Comparison of ENCODE assay signal across 1 cellular context in the genomic region with DNA sequence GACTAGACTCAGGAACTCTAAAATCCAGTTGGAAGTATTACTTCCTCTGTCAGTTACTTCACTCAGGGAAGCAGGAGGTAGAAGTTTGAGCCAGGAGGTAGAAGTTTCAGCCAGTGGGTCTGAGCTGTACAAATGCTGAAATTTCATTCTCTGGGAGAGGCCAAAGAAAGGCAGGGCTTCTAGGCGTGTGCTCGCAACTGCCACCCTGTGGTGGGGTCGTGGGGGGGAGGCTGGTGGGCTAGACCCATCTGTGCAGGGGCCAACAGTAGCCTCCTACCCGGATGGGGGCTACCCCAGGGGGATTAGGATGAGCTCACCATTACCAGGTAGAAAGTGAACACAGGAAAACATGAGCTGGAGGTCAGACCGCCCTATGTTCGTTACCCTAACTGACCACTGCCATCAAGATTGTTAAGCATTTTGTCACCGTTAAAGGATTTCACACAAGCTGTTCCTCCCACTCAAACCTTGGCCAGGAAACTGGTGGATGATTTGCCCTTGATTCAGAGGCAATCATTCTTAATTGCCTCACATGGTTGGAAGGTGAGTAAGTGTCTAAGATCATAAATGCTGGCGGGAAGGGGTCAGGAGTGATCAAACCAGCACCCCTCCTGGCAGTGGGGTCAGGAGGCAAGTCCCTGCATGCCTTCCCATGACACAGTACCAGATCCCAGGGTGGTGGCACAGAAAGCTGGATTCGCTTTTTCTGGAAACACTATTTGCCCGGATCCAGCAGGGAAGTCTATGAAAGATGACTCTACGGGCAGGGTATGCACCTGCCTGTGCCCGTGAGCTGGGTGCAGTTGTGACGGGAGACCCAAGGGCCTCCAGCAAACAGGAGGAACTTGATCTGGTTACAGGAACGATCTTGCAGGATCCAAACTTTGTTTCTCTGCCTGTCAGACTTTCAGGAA.
TF ChIP-seq lines count a peak whose summit lies in the region.

No MANE protein-coding gene starts in this region.

TF ChIP-seq in HEK293, 187 proteins besides CTCF, POLR2A, EP300 and RAD21 (continued from another document and continues in another):
- TF ChIP-seq, protein P1, sequence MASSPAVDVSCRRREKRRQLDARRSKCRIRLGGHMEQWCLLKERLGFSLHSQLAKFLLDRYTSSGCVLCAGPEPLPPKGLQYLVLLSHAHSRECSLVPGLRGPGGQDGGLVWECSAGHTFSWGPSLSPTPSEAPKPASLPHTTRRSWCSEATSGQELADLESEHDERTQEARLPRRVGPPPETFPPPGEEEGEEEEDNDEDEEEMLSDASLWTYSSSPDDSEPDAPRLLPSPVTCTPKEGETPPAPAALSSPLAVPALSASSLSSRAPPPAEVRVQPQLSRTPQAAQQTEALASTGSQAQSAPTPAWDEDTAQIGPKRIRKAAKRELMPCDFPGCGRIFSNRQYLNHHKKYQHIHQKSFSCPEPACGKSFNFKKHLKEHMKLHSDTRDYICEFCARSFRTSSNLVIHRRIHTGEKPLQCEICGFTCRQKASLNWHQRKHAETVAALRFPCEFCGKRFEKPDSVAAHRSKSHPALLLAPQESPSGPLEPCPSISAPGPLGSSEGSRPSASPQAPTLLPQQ (tag by site-specific recombination; IDR thresholded peaks at IDR 0.05) = peak; percentile 49; the same call in 1 of the 2 replicates
- TF ChIP-seq, protein P2, sequence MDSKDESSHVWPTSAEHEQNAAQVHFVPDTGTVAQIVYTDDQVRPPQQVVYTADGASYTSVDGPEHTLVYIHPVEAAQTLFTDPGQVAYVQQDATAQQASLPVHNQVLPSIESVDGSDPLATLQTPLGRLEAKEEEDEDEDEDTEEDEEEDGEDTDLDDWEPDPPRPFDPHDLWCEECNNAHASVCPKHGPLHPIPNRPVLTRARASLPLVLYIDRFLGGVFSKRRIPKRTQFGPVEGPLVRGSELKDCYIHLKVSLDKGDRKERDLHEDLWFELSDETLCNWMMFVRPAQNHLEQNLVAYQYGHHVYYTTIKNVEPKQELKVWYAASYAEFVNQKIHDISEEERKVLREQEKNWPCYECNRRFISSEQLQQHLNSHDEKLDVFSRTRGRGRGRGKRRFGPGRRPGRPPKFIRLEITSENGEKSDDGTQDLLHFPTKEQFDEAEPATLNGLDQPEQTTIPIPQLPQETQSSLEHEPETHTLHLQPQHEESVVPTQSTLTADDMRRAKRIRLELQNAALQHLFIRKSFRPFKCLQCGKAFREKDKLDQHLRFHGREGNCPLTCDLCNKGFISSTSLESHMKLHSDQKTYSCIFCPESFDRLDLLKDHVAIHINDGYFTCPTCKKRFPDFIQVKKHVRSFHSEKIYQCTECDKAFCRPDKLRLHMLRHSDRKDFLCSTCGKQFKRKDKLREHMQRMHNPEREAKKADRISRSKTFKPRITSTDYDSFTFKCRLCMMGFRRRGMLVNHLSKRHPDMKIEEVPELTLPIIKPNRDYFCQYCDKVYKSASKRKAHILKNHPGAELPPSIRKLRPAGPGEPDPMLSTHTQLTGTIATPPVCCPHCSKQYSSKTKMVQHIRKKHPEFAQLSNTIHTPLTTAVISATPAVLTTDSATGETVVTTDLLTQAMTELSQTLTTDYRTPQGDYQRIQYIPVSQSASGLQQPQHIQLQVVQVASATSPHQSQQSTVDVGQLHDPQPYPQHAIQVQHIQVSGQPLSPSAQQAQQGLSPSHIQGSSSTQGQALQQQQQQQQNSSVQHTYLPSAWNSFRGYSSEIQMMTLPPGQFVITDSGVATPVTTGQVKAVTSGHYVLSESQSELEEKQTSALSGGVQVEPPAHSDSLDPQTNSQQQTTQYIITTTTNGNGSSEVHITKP (tag by site-specific recombination; IDR thresholded peaks at IDR 0.05) = peak; percentile 95
- TF ChIP-seq SETDB1 (IDR thresholded peaks at IDR 0.05; ENCODE audit: insufficient read length, low read length) = no peak
- no peak for TF ChIP-seq ZNF311 (tag by site-specific recombination; IDR thresholded peaks at IDR 0.05; ENCODE audit: borderline replicate concordance)
- no peak for TF ChIP-seq ZFP41 (tag by site-specific recombination; IDR thresholded peaks at IDR 0.05; ENCODE audit: borderline replicate concordance)
- peak; percentile 75; the same call in 1 of the 2 replicates for TF ChIP-seq GFI1B (tag by site-specific recombination; IDR thresholded peaks at IDR 0.05)
- TF ChIP-seq ZNF2 (tag by site-specific recombination; IDR thresholded peaks at IDR 0.05) = no peak
- no peak for TF ChIP-seq ZNF510 (tag by site-specific recombination; IDR thresholded peaks at IDR 0.05; ENCODE audit: insufficient replicate concordance)
- TF ChIP-seq ZBTB26 (tag by site-specific recombination; optimal IDR thresholded peaks at IDR 0.05) = no peak
- no peak for TF ChIP-seq ZNF211 (tag by site-specific recombination; IDR thresholded peaks at IDR 0.05; ENCODE audit: low read depth)
- 0 out of 2 replicates have a peak, but pooled peaks have one; percentile 24 for TF ChIP-seq ZNF585B (tag by site-specific recombination; IDR thresholded peaks at IDR 0.05)
- no peak for TF ChIP-seq ZNF248 (tag by site-specific recombination; IDR thresholded peaks at IDR 0.05)
- TF ChIP-seq ZNF19 (tag by site-specific recombination; IDR thresholded peaks at IDR 0.05; ENCODE audit: low read depth) = no peak
- TF ChIP-seq ZNF785 (tag by site-specific recombination; IDR thresholded peaks at IDR 0.05) = no peak
- no peak for TF ChIP-seq KLF1 (tag by site-specific recombination; IDR thresholded peaks at IDR 0.05)
- no peak for TF ChIP-seq ZNF776 (tag by site-specific recombination; IDR thresholded peaks at IDR 0.05; ENCODE audit: borderline replicate concordance)
- no peak for TF ChIP-seq GLI4 (tag by site-specific recombination; IDR thresholded peaks at IDR 0.05)
- TF ChIP-seq KLF16 (tag by site-specific recombination; IDR thresholded peaks at IDR 0.05) = no peak
- peak; percentile 79 for TF ChIP-seq ZNF660 (tag by site-specific recombination; IDR thresholded peaks at IDR 0.05)
- no peak for TF ChIP-seq ZNF623 (tag by site-specific recombination; IDR thresholded peaks at IDR 0.05)
- TF ChIP-seq, protein P3, sequence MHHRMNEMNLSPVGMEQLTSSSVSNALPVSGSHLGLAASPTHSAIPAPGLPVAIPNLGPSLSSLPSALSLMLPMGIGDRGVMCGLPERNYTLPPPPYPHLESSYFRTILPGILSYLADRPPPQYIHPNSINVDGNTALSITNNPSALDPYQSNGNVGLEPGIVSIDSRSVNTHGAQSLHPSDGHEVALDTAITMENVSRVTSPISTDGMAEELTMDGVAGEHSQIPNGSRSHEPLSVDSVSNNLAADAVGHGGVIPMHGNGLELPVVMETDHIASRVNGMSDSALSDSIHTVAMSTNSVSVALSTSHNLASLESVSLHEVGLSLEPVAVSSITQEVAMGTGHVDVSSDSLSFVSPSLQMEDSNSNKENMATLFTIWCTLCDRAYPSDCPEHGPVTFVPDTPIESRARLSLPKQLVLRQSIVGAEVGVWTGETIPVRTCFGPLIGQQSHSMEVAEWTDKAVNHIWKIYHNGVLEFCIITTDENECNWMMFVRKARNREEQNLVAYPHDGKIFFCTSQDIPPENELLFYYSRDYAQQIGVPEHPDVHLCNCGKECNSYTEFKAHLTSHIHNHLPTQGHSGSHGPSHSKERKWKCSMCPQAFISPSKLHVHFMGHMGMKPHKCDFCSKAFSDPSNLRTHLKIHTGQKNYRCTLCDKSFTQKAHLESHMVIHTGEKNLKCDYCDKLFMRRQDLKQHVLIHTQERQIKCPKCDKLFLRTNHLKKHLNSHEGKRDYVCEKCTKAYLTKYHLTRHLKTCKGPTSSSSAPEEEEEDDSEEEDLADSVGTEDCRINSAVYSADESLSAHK (tag by site-specific recombination; IDR thresholded peaks at IDR 0.05) = no peak
- no peak for TF ChIP-seq ZNF654 (tag by site-specific recombination; IDR thresholded peaks at IDR 0.05; ENCODE audit: low read depth)
- no peak for TF ChIP-seq ZNF777 (tag by site-specific recombination; IDR thresholded peaks at IDR 0.05; ENCODE audit: borderline replicate concordance)
- no peak for TF ChIP-seq ZSCAN16 (tag by site-specific recombination; IDR thresholded peaks at IDR 0.05)
- no peak for TF ChIP-seq ZNF704 (tag by site-specific recombination; IDR thresholded peaks at IDR 0.05)
- TF ChIP-seq, protein P4, sequence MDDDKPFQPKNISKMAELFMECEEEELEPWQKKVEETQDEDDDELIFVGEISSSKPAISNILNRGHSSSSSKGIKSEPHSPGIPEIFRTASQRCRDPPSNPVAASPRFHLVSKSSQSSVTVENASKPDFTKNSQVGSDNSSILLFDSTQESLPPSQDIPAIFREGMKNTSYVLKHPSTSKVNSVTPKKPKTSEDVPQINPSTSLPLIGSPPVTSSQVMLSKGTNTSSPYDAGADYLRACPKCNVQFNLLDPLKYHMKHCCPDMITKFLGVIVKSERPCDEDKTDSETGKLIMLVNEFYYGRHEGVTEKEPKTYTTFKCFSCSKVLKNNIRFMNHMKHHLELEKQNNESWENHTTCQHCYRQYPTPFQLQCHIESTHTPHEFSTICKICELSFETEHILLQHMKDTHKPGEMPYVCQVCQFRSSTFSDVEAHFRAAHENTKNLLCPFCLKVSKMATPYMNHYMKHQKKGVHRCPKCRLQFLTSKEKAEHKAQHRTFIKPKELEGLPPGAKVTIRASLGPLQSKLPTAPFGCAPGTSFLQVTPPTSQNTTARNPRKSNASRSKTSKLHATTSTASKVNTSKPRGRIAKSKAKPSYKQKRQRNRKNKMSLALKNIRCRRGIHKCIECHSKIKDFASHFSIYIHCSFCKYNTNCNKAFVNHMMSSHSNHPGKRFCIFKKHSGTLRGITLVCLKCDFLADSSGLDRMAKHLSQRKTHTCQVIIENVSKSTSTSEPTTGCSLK (tag by site-specific recombination; IDR thresholded peaks at IDR 0.05) = no peak
- no peak for TF ChIP-seq ZNF184 (tag by site-specific recombination; IDR thresholded peaks at IDR 0.05)
- TF ChIP-seq ZNF146 (tag by site-specific recombination; IDR thresholded peaks at IDR 0.05) = no peak
- TF ChIP-seq, protein P5, sequence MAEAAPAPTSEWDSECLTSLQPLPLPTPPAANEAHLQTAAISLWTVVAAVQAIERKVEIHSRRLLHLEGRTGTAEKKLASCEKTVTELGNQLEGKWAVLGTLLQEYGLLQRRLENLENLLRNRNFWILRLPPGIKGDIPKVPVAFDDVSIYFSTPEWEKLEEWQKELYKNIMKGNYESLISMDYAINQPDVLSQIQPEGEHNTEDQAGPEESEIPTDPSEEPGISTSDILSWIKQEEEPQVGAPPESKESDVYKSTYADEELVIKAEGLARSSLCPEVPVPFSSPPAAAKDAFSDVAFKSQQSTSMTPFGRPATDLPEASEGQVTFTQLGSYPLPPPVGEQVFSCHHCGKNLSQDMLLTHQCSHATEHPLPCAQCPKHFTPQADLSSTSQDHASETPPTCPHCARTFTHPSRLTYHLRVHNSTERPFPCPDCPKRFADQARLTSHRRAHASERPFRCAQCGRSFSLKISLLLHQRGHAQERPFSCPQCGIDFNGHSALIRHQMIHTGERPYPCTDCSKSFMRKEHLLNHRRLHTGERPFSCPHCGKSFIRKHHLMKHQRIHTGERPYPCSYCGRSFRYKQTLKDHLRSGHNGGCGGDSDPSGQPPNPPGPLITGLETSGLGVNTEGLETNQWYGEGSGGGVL (tag by site-specific recombination; IDR thresholded peaks at IDR 0.05) = peak; percentile 50; the same call in 1 of the 2 replicates
- peak; percentile 19; the same call in 1 of the 2 replicates for TF ChIP-seq FEZF1 (tag by site-specific recombination; IDR thresholded peaks at IDR 0.05)
- TF ChIP-seq ZNF302 (tag by site-specific recombination; IDR thresholded peaks at IDR 0.05; ENCODE audit: low read depth) = no peak
- peak; percentile 43; the same call in 1 of the 2 replicates for TF ChIP-seq ZNF501 (tag by site-specific recombination; IDR thresholded peaks at IDR 0.05)
- TF ChIP-seq ZNF596 (tag by site-specific recombination; IDR thresholded peaks at IDR 0.05) = no peak
- peak; percentile 46; the same call in 1 of the 2 replicates for TF ChIP-seq ZFP69B (tag by site-specific recombination; IDR thresholded peaks at IDR 0.05)
- TF ChIP-seq SP3 (tag by site-specific recombination; IDR thresholded peaks at IDR 0.05) = peak; percentile 40; the same call in 1 of the 2 replicates
- TF ChIP-seq GLIS2 (tag by site-specific recombination; IDR thresholded peaks at IDR 0.05) = peak; percentile 62
- TF ChIP-seq, protein P6, sequence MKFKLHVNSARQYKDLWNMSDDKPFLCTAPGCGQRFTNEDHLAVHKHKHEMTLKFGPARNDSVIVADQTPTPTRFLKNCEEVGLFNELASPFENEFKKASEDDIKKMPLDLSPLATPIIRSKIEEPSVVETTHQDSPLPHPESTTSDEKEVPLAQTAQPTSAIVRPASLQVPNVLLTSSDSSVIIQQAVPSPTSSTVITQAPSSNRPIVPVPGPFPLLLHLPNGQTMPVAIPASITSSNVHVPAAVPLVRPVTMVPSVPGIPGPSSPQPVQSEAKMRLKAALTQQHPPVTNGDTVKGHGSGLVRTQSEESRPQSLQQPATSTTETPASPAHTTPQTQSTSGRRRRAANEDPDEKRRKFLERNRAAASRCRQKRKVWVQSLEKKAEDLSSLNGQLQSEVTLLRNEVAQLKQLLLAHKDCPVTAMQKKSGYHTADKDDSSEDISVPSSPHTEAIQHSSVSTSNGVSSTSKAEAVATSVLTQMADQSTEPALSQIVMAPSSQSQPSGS (tag by site-specific recombination; IDR thresholded peaks at IDR 0.05; ENCODE audit: low read depth) = no peak
- TF ChIP-seq PRDM1 (tag by site-specific recombination; IDR thresholded peaks at IDR 0.05) = peak; percentile 58
- no peak for TF ChIP-seq ZNF561 (tag by site-specific recombination; IDR thresholded peaks at IDR 0.05; ENCODE audit: borderline replicate concordance)
- TF ChIP-seq, protein P7, sequence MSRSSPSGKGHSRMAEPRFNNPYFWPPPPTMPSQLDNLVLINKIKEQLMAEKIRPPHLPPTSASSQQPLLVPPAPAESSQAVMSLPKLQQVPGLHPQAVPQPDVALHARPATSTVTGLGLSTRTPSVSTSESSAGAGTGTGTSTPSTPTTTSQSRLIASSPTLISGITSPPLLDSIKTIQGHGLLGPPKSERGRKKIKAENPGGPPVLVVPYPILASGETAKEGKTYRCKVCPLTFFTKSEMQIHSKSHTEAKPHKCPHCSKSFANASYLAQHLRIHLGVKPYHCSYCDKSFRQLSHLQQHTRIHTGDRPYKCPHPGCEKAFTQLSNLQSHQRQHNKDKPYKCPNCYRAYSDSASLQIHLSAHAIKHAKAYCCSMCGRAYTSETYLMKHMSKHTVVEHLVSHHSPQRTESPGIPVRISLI (tag by site-specific recombination; IDR thresholded peaks at IDR 0.05) = 0 out of 2 replicates have a peak, but pooled peaks have one; percentile 39
